ENCODE assay signal across 10 cellular contexts in genomic region chr6:154343473-154344308, GRCh38. TPM values are rescaled to one million over a fixed set of nuclear protein-coding genes. Genes with fewer than 3 reads are reported as not detected.
DNase-seq lines count a peak whose midpoint lies in the region; ATAC-seq and TF ChIP-seq lines count a peak whose summit lies in the region.
"Had no signal": no experiment of that assay in that cellular context is flagged by ENCODE, and none has a peak within 500 bp of the region (broad histone marks: within the 10 kb centered on the region; RNA-seq: fewer than 3 reads in every experiment).

No MANE protein-coding gene starts in this region.

- 58 to 66% (median 63%) methylated on average over 16 of the region's 16 CpGs for WGBS in heart left ventricle, 4 donors
- WGBS in smooth muscle cell (ENCODE audit: low lambda C conversion rate): 39% methylated on average over 16 of the region's 16 CpGs

- DNase-seq in NCI-H2171 treated with DMSO at 0.1 percent for 48 hours (lab: John Stamatoyannopoulos, UW): peak; percentile 27
- no peak for DNase-seq in NCI-H2171 (lab: John Stamatoyannopoulos, UW)
- DNase-seq in RWPE2 (ENCODE audit: low spot score): no peak
- peak in 4 of 5 donors; percentile 13 to 42 (median 24) for DNase-seq in heart left ventricle
- no peak for DNase-seq in smooth muscle cell (lab: John Stamatoyannopoulos, UW; ENCODE audit: unreplicated experiment)
- DNase-seq in WERI-Rb-1: no peak
- DNase-seq: activated B cell treated with CpG ODN at 0.5 μM for 24 hours had no signal

- H3F3A ChIP-seq in smooth muscle cell (ENCODE audit: low read depth): no peaks in the 10 kb centered on the region

- H3K27ac ChIP-seq in RWPE2 (ENCODE audit: poor library complexity, severe bottlenecking) (no peak overlapping the region), heart left ventricle (peak overlapping the region in 1 of 12 donors; percentile 54), smooth muscle cell (ENCODE audit: low read depth) (peak overlapping the region; percentile 63), WERI-Rb-1 (no peak overlapping the region)
- H3K27ac ChIP-seq: BLaER1 had no signal

- intact Hi-C loops in heart left ventricle (cut with DNase I): loop anchor here in 1 of 10 donors (10.0 kb wide), 1 partner anchor 189 kb away; no protein-coding TSS in a partner anchor

- peak overlapping the region; percentile 67 for H3K4me2 ChIP-seq in smooth muscle cell
- H3K4me2 ChIP-seq: BLaER1 had no signal

- H3K27me3 ChIP-seq in RWPE2 (ENCODE audit: insufficient read depth, poor library complexity, severe bottlenecking) (no peaks in the 10 kb centered on the region), heart left ventricle (no peaks in the 10 kb centered on the region), smooth muscle cell (ENCODE audit: low read depth) (no peaks in the 10 kb centered on the region), WERI-Rb-1 (ENCODE audit: insufficient read depth, low read depth, severe bottlenecking) (no peaks in the 10 kb centered on the region)
- H3K27me3 ChIP-seq: BLaER1 had no signal

- no peak overlapping the region for H3K9ac ChIP-seq in smooth muscle cell (ENCODE audit: low read depth)
- H3K9ac ChIP-seq: BLaER1 had no signal

- H3K4me3 ChIP-seq in RWPE2 (ENCODE audit: severe bottlenecking) (no peak overlapping the region), heart left ventricle (peak overlapping the region in 1 of 12 donors; percentile 30), smooth muscle cell (no peak overlapping the region), WERI-Rb-1 (ENCODE audit: low read depth, low read length) (no peak overlapping the region)
- H3K4me3 ChIP-seq: BLaER1 had no signal

- H3K4me1 ChIP-seq in RWPE2 (ENCODE audit: insufficient read depth, poor library complexity, severe bottlenecking) (no peaks in the 10 kb centered on the region), heart left ventricle (peaks cover 0 to 14% (median 0%) of the 10 kb centered on the region in 12 donors), smooth muscle cell (ENCODE audit: low read depth) (no peaks in the 10 kb centered on the region)
- H3K4me1 ChIP-seq: BLaER1 had no signal

- peak overlapping the region; percentile 51 for H2AFZ ChIP-seq in smooth muscle cell (ENCODE audit: low read depth)

- H3K9me3 ChIP-seq in RWPE2 (ENCODE audit: severe bottlenecking) (no peaks in the 10 kb centered on the region), heart left ventricle (peaks cover 0 to 3% (median 0%) of the 10 kb centered on the region in 12 donors), smooth muscle cell (replicated peaks; ENCODE audit: low read depth) (peaks cover 5% of the 10 kb centered on the region), WERI-Rb-1 (ENCODE audit: severe bottlenecking) (no peaks in the 10 kb centered on the region)

- TF ChIP-seq CTCF in RWPE2 (IDR thresholded peaks at IDR 0.05; ENCODE audit: poor library complexity, severe bottlenecking) (no peak), heart left ventricle (IDR thresholded peaks at IDR 0.05) (peak in 5 of 12 donors; percentile 17 to 41 (median 36)), smooth muscle cell (IDR thresholded peaks at IDR 0.05; ENCODE audit: borderline replicate concordance, insufficient read depth, poor library complexity, severe bottlenecking) (peak; percentile 33), WERI-Rb-1 (IDR thresholded peaks at IDR 0.05; ENCODE audit: low read depth, low read length) (no peak)

- ATAC-seq in RWPE2 (ENCODE audit: low read depth) (peak; percentile 63), heart left ventricle (peak; percentile 67 to 92 (median 82)), GM21423 (IDR thresholded peaks at IDR 0.05; ENCODE audit: unreplicated experiment) (no peak), GM19328 (IDR thresholded peaks at IDR 0.05; ENCODE audit: unreplicated experiment) (no peak)

- no peaks in the 10 kb centered on the region for H4K20me1 ChIP-seq in smooth muscle cell (ENCODE audit: low read depth)
- H4K20me1 ChIP-seq: BLaER1 had no signal

- no peak for TF ChIP-seq POLR2A in heart left ventricle (IDR thresholded peaks at IDR 0.05)

- H3K79me2 ChIP-seq in smooth muscle cell (ENCODE audit: low read depth): no peaks in the 10 kb centered on the region

- H3K36me3 ChIP-seq in RWPE2 (ENCODE audit: low read depth) (no peaks in the 10 kb centered on the region), heart left ventricle (no peaks in the 10 kb centered on the region), smooth muscle cell (ENCODE audit: low read depth) (no peaks in the 10 kb centered on the region), WERI-Rb-1 (no peaks in the 10 kb centered on the region)
- H3K36me3 ChIP-seq: BLaER1 had no signal

RNA-seq across cellular contexts. Expression of gene IPCEF1, which starts 12.9 kb away (rescaled TPM):
- 1 to 10 TPM in 4 of 9 donors, under 1 TPM in 5; 0.25 to 4.1 (median 0.86) TPM for total RNA-seq in heart left ventricle
- under 1 TPM; 0.10 to 0.11 TPM for polyA plus RNA-seq in heart left ventricle
- total RNA-seq in smooth muscle cell: 0.04 TPM in 1 of 2 replicates, not detected in the other
- not detected in 2 replicates for polyA plus RNA-seq in smooth muscle cell

Comparison
In these comparisons a context has a peak if more than half of its experiments do, and no peak if none do; other contexts are left out.
1. DNase-seq: peak in NCI-H2171 treated with DMSO at 0.1 percent for 48 hours (single experiment) and heart left ventricle (4 of 5); none in NCI-H2171 (single experiment), RWPE2 (single experiment), smooth muscle cell (single experiment) and WERI-Rb-1 (single experiment).
2. ATAC-seq: peak in RWPE2 (single experiment) and heart left ventricle (4 of 4); none in GM21423 (single experiment) and GM19328 (single experiment).